In the genomic region with DNA sequence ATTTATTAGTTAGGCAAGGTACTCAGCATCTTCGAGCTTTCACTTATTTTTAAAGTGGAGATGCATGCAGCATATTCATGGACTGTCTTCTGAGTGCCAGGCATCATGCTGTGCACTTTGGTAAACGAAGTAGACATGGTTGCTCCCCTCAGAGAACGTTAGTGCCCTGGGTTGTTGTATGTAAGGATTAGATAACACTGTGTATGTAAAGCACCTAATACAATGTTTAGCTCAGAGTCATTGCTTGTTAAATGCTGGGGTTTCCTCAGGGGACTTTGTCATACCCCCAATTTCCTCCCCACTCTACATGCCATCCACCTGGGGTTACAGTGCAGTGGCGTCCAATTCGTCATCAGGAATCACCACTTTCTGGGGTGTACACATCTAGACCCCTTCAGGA, we compare ENCODE assay signal across 19 cellular contexts.
"Had no signal": no experiment of that assay in that cellular context is flagged by ENCODE, and none has a peak within 500 bp of the region (broad histone marks: within the 10 kb centered on the region; RNA-seq: fewer than 3 reads in every experiment).

No MANE protein-coding gene starts in this region.

- ATAC-seq: left cardiac atrium, lower lobe of right lung, sciatic nerve had no signal

- H3K27ac ChIP-seq: esophagus squamous epithelium, lower lobe of right lung, prostate gland had no signal

- H3K4me3 ChIP-seq: esophagus squamous epithelium, lower lobe of right lung, prostate gland had no signal

- H3K27me3 ChIP-seq: esophagus squamous epithelium had no signal

- H3K9me3 ChIP-seq: esophagus squamous epithelium, lower lobe of right lung, prostate gland had no signal

- H3K36me3 ChIP-seq: prostate gland had no signal

- FAIRE-seq: TTC549 had no signal

- DNase-seq: activated CD4-positive, alpha-beta T cell treated with anti-CD3 and anti-CD28 coated beads, Interleukin-2, amount 10 ng/mL, durations not matched to agents 7 days and 5 days; activated CD4-positive, CD25-positive, alpha-beta regulatory T cell; activated gamma-delta T cell; activated naive CD8-positive, alpha-beta T cell treated with anti-CD3 and anti-CD28 coated beads, Interleukin-2, amount 10 ng/mL, durations not matched to agents 7 days and 5 days; activated T-cell treated with anti-CD3 and anti-CD28 coated beads for 4 hours; anterior cingulate cortex; esophagus squamous epithelium; foreskin fibroblast; glutamatergic neuron; immature natural killer cell; left cardiac atrium; lower lobe of right lung; midbrain; nucleus accumbens; stimulated activated CD4-positive, alpha-beta T cell treated with anti-CD3 and anti-CD28 coated beads, Interleukin-2, amount 100 ng/mL, for 24 hours; stimulated activated naive CD4-positive, alpha-beta T cell had no signal
